Comparison of ENCODE assay signal across 12 cellular contexts in the genomic region with DNA sequence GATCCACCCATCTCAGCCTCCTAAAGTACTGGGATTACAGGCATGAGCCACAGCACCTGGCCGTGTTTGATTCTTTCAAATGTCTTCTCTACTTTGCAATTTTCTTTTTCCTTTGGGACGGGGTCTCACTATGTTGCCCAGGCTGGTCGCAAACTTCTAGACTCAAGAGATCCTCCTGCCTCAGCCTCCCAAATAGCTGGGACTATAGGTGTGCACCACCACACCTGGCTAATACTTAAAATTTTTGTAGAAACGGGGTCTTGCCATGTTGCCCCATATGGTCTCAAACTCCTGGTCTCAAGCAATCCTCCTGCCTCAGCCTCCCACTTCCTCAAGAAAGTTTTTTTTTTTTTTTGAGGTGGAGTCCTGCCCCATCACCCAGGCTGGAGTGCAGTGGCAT. TPM values are rescaled to one million over a fixed set of nuclear protein-coding genes. Genes with fewer than 3 reads are reported as not detected.
DNase-seq lines count a peak whose midpoint lies in the region; ATAC-seq, FAIRE-seq and TF ChIP-seq lines count a peak whose summit lies in the region.
"Had no signal": no experiment of that assay in that cellular context is flagged by ENCODE, and none has a peak within 500 bp of the region (broad histone marks: within the 10 kb centered on the region; RNA-seq: fewer than 3 reads in every experiment).

No MANE protein-coding gene starts in this region.

- no peak for FAIRE-seq in urothelium cell line (lab: Jason Lieb, UNC)

- H4K20me1 ChIP-seq in hepatocyte (ENCODE audit: insufficient read depth, poor library complexity, severe bottlenecking), result peaks cover 3% of the 10 kb centered on the region

- ATAC-seq in stimulated activated naive B cell treated with anti-CD40 and anti-IgM and Interleukin-4, amounts not matched to agents 10 μg/mL and 1 μg/mL and 100 μg/mL, for 72 hours (replicated peaks), result no peak

- no peaks in the 10 kb centered on the region for H3K9me3 ChIP-seq in SK-N-MC (ENCODE audit: low read depth, low read length)
- no peaks in the 10 kb centered on the region for H3K9me3 ChIP-seq in hepatocyte (ENCODE audit: low read depth)
- H3K9me3 ChIP-seq in MG63, result no peaks in the 10 kb centered on the region

- peaks cover 31% of the 10 kb centered on the region for H3K4me1 ChIP-seq in hepatocyte (ENCODE audit: insufficient read depth)

- H3K79me2 ChIP-seq in hepatocyte, result peaks cover 85% of the 10 kb centered on the region

- peak overlapping the region; percentile 92 for H3K4me3 Mint-ChIP-seq in activated naive CD4-positive, alpha-beta T cell treated with anti-CD3 and anti-CD28 coated beads, Interleukin-2, amount 10 ng/mL, durations not matched to agents 7 days and 5 days
- H3K4me3 Mint-ChIP-seq in stimulated activated naive B cell treated with anti-CD40 and anti-IgM and Interleukin-4, amounts not matched to agents 10 μg/mL and 1 μg/mL and 100 μg/mL, for 72 hours, result peak overlapping the region; percentile 84 to 98

- H3K9ac ChIP-seq in SK-N-MC (ENCODE audit: insufficient read length), result no peak overlapping the region

- H3K27me3 ChIP-seq in hepatocyte (no peaks in the 10 kb centered on the region), MG63 (no peaks in the 10 kb centered on the region)

- 0 out of 2 replicates have a peak overlapping the region, but pooled peaks have one; percentile 22 for H3K4me3 ChIP-seq in SK-N-MC
- H3K4me3 ChIP-seq in hepatocyte, result no peak overlapping the region
- H3K4me3 ChIP-seq in MG63, result no peak overlapping the region

- WGBS in hepatocyte (ENCODE audit: low lambda C conversion rate, missing lambda C conversion rate), result 90% methylated on average over 4 of the region's 4 CpGs

- no peaks in the 10 kb centered on the region for H3K9me3 Mint-ChIP-seq in activated naive CD4-positive, alpha-beta T cell treated with anti-CD3 and anti-CD28 coated beads, Interleukin-2, amount 10 ng/mL, durations not matched to agents 7 days and 5 days
- no peaks in the 10 kb centered on the region for H3K9me3 Mint-ChIP-seq in stimulated activated naive B cell treated with anti-CD40 and anti-IgM and Interleukin-4, amounts not matched to agents 10 μg/mL and 1 μg/mL and 100 μg/mL, for 72 hours

- peak overlapping the region; percentile 72 for H3K27ac Mint-ChIP-seq in activated naive CD4-positive, alpha-beta T cell treated with anti-CD3 and anti-CD28 coated beads, Interleukin-2, amount 10 ng/mL, durations not matched to agents 7 days and 5 days
- no peak overlapping the region for H3K27ac Mint-ChIP-seq in stimulated activated naive B cell treated with anti-CD40 and anti-IgM and Interleukin-4, amounts not matched to agents 10 μg/mL and 1 μg/mL and 100 μg/mL, for 72 hours

- no peak for DNase-seq in activated naive CD4-positive, alpha-beta T cell treated with anti-CD3 and anti-CD28 coated beads, Interleukin-2, amount 10 ng/mL, durations not matched to agents 7 days and 5 days
- DNase-seq in activated naive CD4-positive, alpha-beta T cell (lab: John Stamatoyannopoulos, UW), result no peak
- DNase-seq in SK-N-MC (ENCODE audit: low read depth, low spot score), result no peak
- no peak for DNase-seq in hepatocyte (ENCODE audit: low spot score)
- no peak for DNase-seq in stimulated activated naive B cell treated with anti-CD40 and anti-IgM and Interleukin-4, amounts not matched to agents 10 μg/mL and 1 μg/mL and 100 μg/mL, for 72 hours
- DNase-seq in MG63, result no peak
- DNase-seq in GM19240 (ENCODE audit: insufficient read length, low spot score), result no peak
- DNase-seq in urothelium cell line (ENCODE audit: low spot score), result no peak
- DNase-seq: activated effector memory CD4-positive, alpha-beta T cell treated with anti-CD3 and anti-CD28 coated beads, Interleukin-2, amount 50 U/mL, for 16 hours; islet precursor cell; NCI-H2227 treated with DMSO at 0.1 percent for 48 hours had no signal

- H3K36me3 ChIP-seq in SK-N-MC (ENCODE audit: insufficient read depth, low read length) (peaks cover 55% of the 10 kb centered on the region), hepatocyte (replicated peaks; ENCODE audit: insufficient read depth, low read depth) (peaks cover 4% of the 10 kb centered on the region), MG63 (peaks cover 63% of the 10 kb centered on the region)

- H3K9me2 ChIP-seq in hepatocyte (replicated peaks; ENCODE audit: insufficient read depth), result no peaks in the 10 kb centered on the region

- H3K36me3 Mint-ChIP-seq in activated naive CD4-positive, alpha-beta T cell treated with anti-CD3 and anti-CD28 coated beads, Interleukin-2, amount 10 ng/mL, durations not matched to agents 7 days and 5 days, result peaks cover 31% of the 10 kb centered on the region
- H3K36me3 Mint-ChIP-seq in stimulated activated naive B cell treated with anti-CD40 and anti-IgM and Interleukin-4, amounts not matched to agents 10 μg/mL and 1 μg/mL and 100 μg/mL, for 72 hours, result peaks cover 9 to 27% of the 10 kb centered on the region in 2 donors

- CTCF ChIA-PET in activated naive CD4-positive, alpha-beta T cell treated with anti-CD3 and anti-CD28 coated beads, Interleukin-2, amount 10 ng/mL, durations not matched to agents 7 days and 5 days (lab: Charles Lee), result interaction anchor here (0.8 to 3.6 kb wide), 3 partner anchors 12 to 19 kb away, joined by 3 to 11 read pairs (median 3); no protein-coding TSS in a partner anchor

- H3K4me1 Mint-ChIP-seq in activated naive CD4-positive, alpha-beta T cell treated with anti-CD3 and anti-CD28 coated beads, Interleukin-2, amount 10 ng/mL, durations not matched to agents 7 days and 5 days, result peaks cover 40% of the 10 kb centered on the region
- peaks cover 16 to 36% of the 10 kb centered on the region in 2 donors for H3K4me1 Mint-ChIP-seq in stimulated activated naive B cell treated with anti-CD40 and anti-IgM and Interleukin-4, amounts not matched to agents 10 μg/mL and 1 μg/mL and 100 μg/mL, for 72 hours

- H2AFZ ChIP-seq in hepatocyte, result no peak overlapping the region

- H3K4me2 ChIP-seq in hepatocyte, result peak overlapping the region; percentile 94

- no peak overlapping the region for H3K27ac ChIP-seq in SK-N-MC
- no peak overlapping the region for H3K27ac ChIP-seq in hepatocyte
- H3K27ac ChIP-seq: skin epidermis had no signal

- H3K27me3 Mint-ChIP-seq in activated naive CD4-positive, alpha-beta T cell treated with anti-CD3 and anti-CD28 coated beads, Interleukin-2, amount 10 ng/mL, durations not matched to agents 7 days and 5 days, result peaks cover 5% of the 10 kb centered on the region
- no peaks in the 10 kb centered on the region for H3K27me3 Mint-ChIP-seq in stimulated activated naive B cell treated with anti-CD40 and anti-IgM and Interleukin-4, amounts not matched to agents 10 μg/mL and 1 μg/mL and 100 μg/mL, for 72 hours

- no peak for TF ChIP-seq CTCF in hepatocyte (IDR thresholded peaks at IDR 0.05; ENCODE audit: poor library complexity)

RNA-seq across cellular contexts. Expression of gene GATC, which starts 1.7 kb away (rescaled TPM):
- total RNA-seq in hepatocyte, result 35.0 and 36.2 TPM in 2 replicates
- 19.0 and 26.0 TPM in 2 replicates for polyA plus RNA-seq in hepatocyte
- 14.8 and 15.5 TPM in 2 replicates for total RNA-seq in MG63 (2014; rRNA removed; shearing (Covaris generic); ENCODE audit: low replicate concordance)

RNA-seq across cellular contexts. Expression of gene TRIAP1, which starts 1.8 kb away (rescaled TPM):
- 43.6 and 43.8 TPM in 2 replicates for total RNA-seq in hepatocyte
- 42.7 and 53.9 TPM in 2 replicates for polyA plus RNA-seq in hepatocyte
- 40.3 and 41.4 TPM in 2 replicates for total RNA-seq in MG63 (2014; rRNA removed; shearing (Covaris generic); ENCODE audit: low replicate concordance)

RNA-seq across cellular contexts. Expression of gene COX6A1, which starts 10.1 kb away (rescaled TPM):
- 522 and 581 TPM in 2 replicates for total RNA-seq in hepatocyte
- polyA plus RNA-seq in hepatocyte, result 964 and 1,059 TPM in 2 replicates
- 359 and 816 TPM in 2 replicates for total RNA-seq in MG63 (2014; rRNA removed; shearing (Covaris generic); ENCODE audit: low replicate concordance)

RNA-seq across cellular contexts. Expression of gene SRSF9, which starts 21.6 kb away (rescaled TPM):
- 157 and 166 TPM in 2 replicates for total RNA-seq in hepatocyte
- 263 and 312 TPM in 2 replicates for polyA plus RNA-seq in hepatocyte
- 332 and 366 TPM in 2 replicates for total RNA-seq in MG63 (2014; rRNA removed; shearing (Covaris generic); ENCODE audit: low replicate concordance)

RNA-seq across cellular contexts. Expression of gene DYNLL1, which starts 47.9 kb away (rescaled TPM):
- total RNA-seq in hepatocyte, result 383 and 418 TPM in 2 replicates
- 630 and 641 TPM in 2 replicates for polyA plus RNA-seq in hepatocyte
- total RNA-seq in MG63 (2014; rRNA removed; shearing (Covaris generic); ENCODE audit: low replicate concordance), result 472 and 685 TPM in 2 replicates
